Comparison of ENCODE assay signal across 8 cellular contexts in the genomic region with DNA sequence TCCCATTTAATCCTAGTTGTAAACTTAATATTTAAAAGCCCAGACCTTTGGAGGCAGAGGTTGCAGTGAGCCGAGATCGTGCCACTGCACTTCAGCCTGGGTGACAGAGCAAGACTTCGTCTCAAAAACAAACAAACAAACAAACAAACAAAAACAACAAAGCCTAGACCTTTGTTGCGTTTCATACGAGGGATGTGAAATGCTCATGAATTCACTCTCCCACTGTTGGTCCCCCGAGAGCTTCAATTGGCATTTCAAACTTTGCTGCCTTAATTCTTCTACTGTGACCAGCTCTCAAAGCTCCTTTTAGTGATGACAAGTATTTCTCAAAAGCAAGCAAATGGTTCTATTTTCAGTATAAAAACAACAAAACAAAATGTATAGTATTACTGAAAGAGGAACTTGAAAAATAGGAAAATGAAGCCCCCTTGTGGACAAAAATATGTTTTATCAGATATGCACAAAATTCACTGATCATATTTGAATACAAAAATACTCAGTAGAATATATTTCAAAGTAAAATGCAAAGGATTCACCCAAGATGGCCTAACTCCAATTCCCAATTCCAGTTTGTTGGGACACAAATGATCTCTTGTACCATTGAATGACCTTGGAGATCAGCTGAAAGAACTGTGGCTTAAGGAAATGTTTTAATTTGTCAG.
A peak's percentile ranks its signal among the peaks of the same experiment; 100 is the strongest.
DNase-seq lines count a peak whose midpoint lies in the region; TF ChIP-seq lines count a peak whose summit lies in the region.

No MANE protein-coding gene starts in this region.

- CTCF ChIA-PET in HEK293T (lab: Yijun Ruan, JAX) = interaction anchor here (0.6 to 2.4 kb wide), 10 partner anchors 11 to 403 kb away, joined by 3 to 23 read pairs (median 3); a partner anchor contains a TSS

- TF ChIP-seq CTCF in NB4 (IDR thresholded peaks at IDR 0.05; ENCODE audit: low read depth, low read length) = no peak
- TF ChIP-seq CTCF in astrocyte of the cerebellum (IDR thresholded peaks at IDR 0.05; ENCODE audit: low read depth, low read length, missing control alignments) = no peak

- no peak overlapping the region for H3K4me3 ChIP-seq in NB4 (ENCODE audit: low read depth, low read length)
- H3K4me3 ChIP-seq in astrocyte of the cerebellum (ENCODE audit: low read depth, low read length) = no peak overlapping the region

- no peak for TF ChIP-seq POLR2A in NB4 (IDR thresholded peaks at IDR 0.05; ENCODE audit: extremely low read depth, insufficient read length)

- in situ Hi-C loops in astrocyte of the cerebellum (cut with HindIII; ENCODE audit: low sequenced_read_pairs) = no loop called here

- POLR2A ChIA-PET in HEK293T (lab: Yijun Ruan, JAX) = interaction anchor here (1.0 to 1.5 kb wide), 2 partner anchors 327 to 328 kb away, joined by 3 to 4 read pairs; a partner anchor contains a TSS

- DNase-seq in DMS79 treated with DMSO at 0.1 percent for 48 hours (lab: John Stamatoyannopoulos, UW) (peak; percentile 6), DMS79 (lab: John Stamatoyannopoulos, UW) (no peak), NB4 (ENCODE audit: low read depth) (peak; percentile 56), astrocyte of the cerebellum (ENCODE audit: low read depth) (peak; percentile 53), iris pigment epithelial cell (ENCODE audit: low read depth) (peak; percentile 70), smooth muscle cell of the brain vasculature (ENCODE audit: low read depth, low spot score) (peak; percentile 31), HEK293T (ENCODE audit: extremely low spot score) (no peak), NCI-H2107 (lab: John Stamatoyannopoulos, UW) (no peak)

TF ChIP-seq in HEK293T, 16 proteins besides CTCF, POLR2A, EP300 and RAD21:
- TF ChIP-seq, protein P1, sequence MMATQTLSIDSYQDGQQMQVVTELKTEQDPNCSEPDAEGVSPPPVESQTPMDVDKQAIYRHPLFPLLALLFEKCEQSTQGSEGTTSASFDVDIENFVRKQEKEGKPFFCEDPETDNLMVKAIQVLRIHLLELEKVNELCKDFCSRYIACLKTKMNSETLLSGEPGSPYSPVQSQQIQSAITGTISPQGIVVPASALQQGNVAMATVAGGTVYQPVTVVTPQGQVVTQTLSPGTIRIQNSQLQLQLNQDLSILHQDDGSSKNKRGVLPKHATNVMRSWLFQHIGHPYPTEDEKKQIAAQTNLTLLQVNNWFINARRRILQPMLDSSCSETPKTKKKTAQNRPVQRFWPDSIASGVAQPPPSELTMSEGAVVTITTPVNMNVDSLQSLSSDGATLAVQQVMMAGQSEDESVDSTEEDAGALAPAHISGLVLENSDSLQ (IDR thresholded peaks at IDR 0.05) = no peak
- TF ChIP-seq SP1 (IDR thresholded peaks at IDR 0.05) (no peak), BHLHE40 (IDR thresholded peaks at IDR 0.05; ENCODE audit: borderline replicate concordance) (no peak), HDGF (IDR thresholded peaks at IDR 0.05; ENCODE audit: borderline replicate concordance) (no peak), TARDBP (IDR thresholded peaks at IDR 0.05) (no peak)

Comparison
In these comparisons a context has a peak if more than half of its experiments do, and no peak if none do; other contexts are left out.
1. DNase-seq: peak in DMS79 treated with DMSO at 0.1 percent for 48 hours (single experiment), NB4 (single experiment), astrocyte of the cerebellum (single experiment), iris pigment epithelial cell (single experiment) and smooth muscle cell of the brain vasculature (single experiment); none in DMS79 (single experiment), HEK293T (single experiment) and NCI-H2107 (single experiment).